ENCODE assay signal across 24 cellular contexts in genomic region chr6:91864911-91865310, GRCh38.
"Had no signal": no experiment of that assay in that cellular context is flagged by ENCODE, and none has a peak within 500 bp of the region (broad histone marks: within the 10 kb centered on the region; RNA-seq: fewer than 3 reads in every experiment).

No MANE protein-coding gene starts in this region.

- H3K4me3 ChIP-seq: dorsolateral prefrontal cortex, esophagus squamous epithelium, heart right ventricle, lung, right atrium auricular region, sigmoid colon, skin epidermis, stomach, thoracic aorta, transverse colon had no signal

- H3K36me3 ChIP-seq: esophagus squamous epithelium, heart right ventricle, neutrophil, right atrium auricular region, sigmoid colon, stomach, thoracic aorta, transverse colon had no signal

- ATAC-seq: heart right ventricle; left colon; left ventricle myocardium superior; naive thymus-derived CD8-positive, alpha-beta T cell; stimulated activated naive B cell treated with anti-CD40 and anti-IgM and Interleukin-4, amounts not matched to agents 10 μg/mL and 1 μg/mL and 100 μg/mL, for 72 hours had no signal

- H3K4me1 ChIP-seq: esophagus squamous epithelium, right atrium auricular region, stomach, transverse colon had no signal

- H3K27me3 ChIP-seq: dorsolateral prefrontal cortex, esophagus squamous epithelium, heart right ventricle, neutrophil, right atrium auricular region, sigmoid colon, stomach, transverse colon had no signal

- H3K27ac ChIP-seq: dorsolateral prefrontal cortex, esophagus squamous epithelium, heart right ventricle, neutrophil, right atrium auricular region, sigmoid colon, skin epidermis, stomach, thoracic aorta, transverse colon had no signal

- DNase-seq: central memory CD4-positive, alpha-beta T cell; cortex of kidney; dorsolateral prefrontal cortex; effector CD8-positive, alpha-beta T cell; esophagus squamous epithelium; foreskin fibroblast; heart right ventricle; left colon; left ventricle myocardium superior; mesendoderm; naive thymus-derived CD8-positive, alpha-beta T cell; posterior cingulate gyrus; sigmoid colon; stimulated activated CD4-positive, alpha-beta T cell treated with anti-CD3 and anti-CD28 coated beads, Interleukin-2, amount 100 ng/mL, for 24 hours; stimulated activated CD4-positive, alpha-beta T cell treated with anti-CD3 and anti-CD28 coated beads, Interleukin-4, amount 100 ng/mL, for 4 hours; stimulated activated naive B cell treated with anti-CD40 and anti-IgM and Interleukin-4, amounts not matched to agents 10 μg/mL and 1 μg/mL and 100 μg/mL, for 72 hours; stomach; substantia nigra; transverse colon had no signal

- H3K9me3 ChIP-seq: esophagus squamous epithelium, neutrophil, right atrium auricular region, sigmoid colon, thoracic aorta, transverse colon had no signal
